34 cellular contexts compared by ENCODE assay signal in the genomic region with DNA sequence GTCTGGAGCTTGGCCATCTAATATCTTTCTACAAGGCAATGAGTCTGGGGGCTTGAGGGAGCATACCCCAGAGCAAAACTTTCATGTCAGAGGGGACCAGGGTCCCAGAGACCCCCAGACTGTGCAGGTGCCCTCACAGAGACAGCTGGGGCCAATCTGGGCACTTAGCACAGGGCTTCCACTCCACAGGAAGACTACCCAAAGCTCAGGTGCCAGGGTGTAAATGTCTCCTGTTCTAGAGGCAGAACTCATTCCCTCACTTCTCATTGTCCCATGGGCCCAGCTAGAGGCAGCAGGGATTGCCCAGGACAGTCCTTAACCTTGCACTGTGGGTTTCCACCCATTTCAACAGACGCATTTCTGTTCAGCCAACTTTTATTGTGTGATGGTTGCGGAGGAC.
"Had no signal": no experiment of that assay in that cellular context is flagged by ENCODE, and none has a peak within 500 bp of the region (broad histone marks: within the 10 kb centered on the region; RNA-seq: fewer than 3 reads in every experiment).

No MANE protein-coding gene starts in this region.

- H3K36me3 ChIP-seq: MG63 had no signal

- DNase-seq: Karpas-422, Kasumi-1, MG63, MM.1S, MV-4-11, NCI-H1048, NCI-H1092, NCI-H1092 treated with DMSO at 0.1 percent for 48 hours, NCI-H1105, NCI-H1105 treated with DMSO at 0.1 percent for 48 hours, NCI-H1417, NCI-H1417 treated with DMSO at 0.1 percent for 48 hours, NCI-H1436, NCI-H1436 treated with DMSO at 0.1 percent for 48 hours, NCI-H146, NCI-H1694, NCI-H1694 treated with DMSO at 0.1 percent for 48 hours, NCI-H187, NCI-H187 treated with DMSO at 0.1 percent for 48 hours, NCI-H1930, NCI-H2029, NCI-H2029 treated with DMSO at 0.1 percent for 48 hours, NCI-H2081, NCI-H2081 treated with DMSO at 0.1 percent for 48 hours, NCI-H2107, NCI-H2171, NCI-H2227 treated with DMSO at 0.1 percent for 48 hours, NCI-H226, NCI-H345, NCI-H446, NCI-H446 treated with DMSO at 0.1 percent for 48 hours, NCI-H510A, NCI-H510A treated with DMSO at 0.1 percent for 48 hours, NCI-H524 had no signal

- H3K27me3 ChIP-seq: MG63 had no signal

- H3K4me3 ChIP-seq: MG63 had no signal

- H3K9me3 ChIP-seq: MG63 had no signal
